In genomic region chr19:10252707-10253106, GRCh38 we compare ENCODE assay signal across 8 cellular contexts. TPM values are rescaled to one million over a fixed set of nuclear protein-coding genes. Genes with fewer than 3 reads are reported as not detected.
DNase-seq lines count a peak whose midpoint lies in the region; ATAC-seq and TF ChIP-seq lines count a peak whose summit lies in the region.

No MANE protein-coding gene starts in this region.

- H3K9me3 Mint-ChIP-seq in CD4-positive, alpha-beta memory T cell: peaks cover 0 to 2% (median 0%) of the 10 kb centered on the region in 8 donors

- POLR2A ChIA-PET in CD4-positive, alpha-beta memory T cell (lab: Charles Lee; ENCODE audit: partially characterized antibody): interaction anchor here (1.6 to 4.9 kb wide), 5 partner anchors 8 to 156 kb away, joined by 4 to 67 read pairs (median 14); partner anchors contain the start of genes ICAM1 and S1PR2
- POLR2A ChIA-PET in OCI-LY7 (lab: Charles Lee): interaction anchor here (0.6 kb wide), 1 partner anchor 114 kb away, joined by 4 read pairs; no protein-coding TSS in a partner anchor

- TF ChIP-seq CTCF in OCI-LY7 (conservative IDR thresholded peaks at IDR 0.05; ENCODE audit: low read length) (no peak), epithelial cell of esophagus (IDR thresholded peaks at IDR 0.05; ENCODE audit: insufficient read depth, low read depth, low read length, missing control alignments) (no peak), ovary (IDR thresholded peaks at IDR 0.05) (no peak)

- no peak overlapping the region for H2AFZ ChIP-seq in OCI-LY7 (ENCODE audit: low read length)

- no peaks in the 10 kb centered on the region for H3K27me3 ChIP-seq in CD4-positive, alpha-beta memory T cell (ENCODE audit: insufficient read depth, low read length)
- no peaks in the 10 kb centered on the region for H3K27me3 ChIP-seq in ovary

- H3K4me1 ChIP-seq in CD4-positive, alpha-beta memory T cell (ENCODE audit: insufficient read depth, low read length): peaks cover 25% of the 10 kb centered on the region
- H3K4me1 ChIP-seq in OCI-LY7 (ENCODE audit: insufficient read depth, low read length, poor library complexity, severe bottlenecking) (peaks cover 42% of the 10 kb centered on the region), ovary (ENCODE audit: insufficient read depth) (peaks cover 6% of the 10 kb centered on the region)

- peak overlapping the region; percentile 97 to 100 (median 98) for H3K4me3 Mint-ChIP-seq in CD4-positive, alpha-beta memory T cell

- peak overlapping the region; percentile 77 to 99 (median 96) for H3K27ac Mint-ChIP-seq in CD4-positive, alpha-beta memory T cell

- TSS peak; percentile 68 for BruUV-seq in OCI-LY7 (replicated peaks; lab: Mats Ljungman, UMichigan)

- peaks cover 18% of the 10 kb centered on the region for H4K20me1 ChIP-seq in OCI-LY7 (ENCODE audit: insufficient read depth, low read length)

- H3K9me3 ChIP-seq in CD4-positive, alpha-beta memory T cell (ENCODE audit: control insufficient read depth in 1 of 2, low read length in 2 of 2): no peaks in the 10 kb centered on the region
- H3K9me3 ChIP-seq in OCI-LY7 (ENCODE audit: low read length) (no peaks in the 10 kb centered on the region), ovary (no peaks in the 10 kb centered on the region)

- ATAC-seq in GM19023 (IDR thresholded peaks at IDR 0.05; ENCODE audit: unreplicated experiment): no peak

- H3K4me1 Mint-ChIP-seq in CD4-positive, alpha-beta memory T cell: peaks cover 14 to 29% (median 21%) of the 10 kb centered on the region in 4 donors

- no peaks in the 10 kb centered on the region for H3K27me3 Mint-ChIP-seq in CD4-positive, alpha-beta memory T cell

- CTCF ChIA-PET in CD4-positive, alpha-beta memory T cell (lab: Charles Lee; ENCODE audit: partially characterized antibody): interaction anchor here (4.9 kb wide), 1 partner anchor 24 kb away, joined by 132 read pairs; the partner anchor contains the start of gene S1PR2
- CTCF ChIA-PET in OCI-LY7 (lab: Charles Lee; ENCODE audit: unreplicated experiment): no interaction called here

- WGBS in ovary, 3 donors: 13 to 20% (median 17%) methylated on average over 8 of the region's 8 CpGs

- H3K4me2 ChIP-seq in OCI-LY7 (ENCODE audit: low read length): peak overlapping the region; percentile 100

- H3K36me3 ChIP-seq in CD4-positive, alpha-beta memory T cell (ENCODE audit: insufficient read depth, low read length): peaks cover 28% of the 10 kb centered on the region
- H3K36me3 ChIP-seq in OCI-LY7 (ENCODE audit: insufficient read depth, low read length) (peaks cover 51% of the 10 kb centered on the region), ovary (no peaks in the 10 kb centered on the region)

- peaks cover 33% of the 10 kb centered on the region for H3K79me2 ChIP-seq in OCI-LY7 (ENCODE audit: insufficient read depth, low read depth, low read length)

- peak overlapping the region; percentile 67 for H3K27ac ChIP-seq in CD4-positive, alpha-beta memory T cell (ENCODE audit: low read depth, low read length)
- H3K27ac ChIP-seq in OCI-LY7 (ENCODE audit: low read depth, low read length, poor library complexity, severe bottlenecking) (peak overlapping the region; percentile 54), ovary (peak overlapping the region in 1 of 2 donors; percentile 76)

- H3K9me2 ChIP-seq in OCI-LY7 (ENCODE audit: insufficient read depth, low read length): no peaks in the 10 kb centered on the region

- peaks cover 29 to 46% of the 10 kb centered on the region in 2 donors for H3K36me3 Mint-ChIP-seq in CD4-positive, alpha-beta memory T cell

- peak overlapping the region; percentile 84 to 99 for H3K4me3 ChIP-seq in CD4-positive, alpha-beta memory T cell (ENCODE audit: low read length in 2 of 2)
- peak overlapping the region; percentile 97 for H3K4me3 ChIP-seq in OCI-LY7 (ENCODE audit: low read depth, low read length, poor library complexity, severe bottlenecking)
- H3K4me3 ChIP-seq in epithelial cell of esophagus (ENCODE audit: low read length): peak overlapping the region; percentile 96
- peak overlapping the region; percentile 72 for H3K4me3 ChIP-seq in ovary

- no peak for DNase-seq in CD4-positive, alpha-beta memory T cell
- DNase-seq in OCI-LY7 (ENCODE audit: low spot score) (no peak), epithelial cell of esophagus (ENCODE audit: low read depth) (no peak), ovary (no peak), NCI-H1436 (lab: John Stamatoyannopoulos, UW) (no peak), DMS79 treated with DMSO at 0.1 percent for 48 hours (lab: John Stamatoyannopoulos, UW) (no peak)
- DNase-seq in stimulated activated naive CD4-positive, alpha-beta T cell treated with Interleukin-2 at 50 U/mL for 16 hours (lab: John Stamatoyannopoulos, UW): no peak

- intact Hi-C loops in CD4-positive, alpha-beta memory T cell (cut with micrococcal nuclease): loop anchor here (5.0 kb wide), 1 partner anchor 415 kb away; the partner anchor contains the start of gene PIN1
- intact Hi-C loops in OCI-LY7 (cut with micrococcal nuclease; ENCODE audit: unreplicated experiment) (loop anchor here (5.0 kb wide), 1 partner anchor 35 kb away; no protein-coding TSS in a partner anchor), ovary (cut with DNase I) (loop anchor here in 3 of 4 donors (10.0 kb wide), 2 partner anchors 58 to 318 kb away; partner anchors contain the start of genes OLFM2 (in 2 of the 3) and DNMT1 (in 1 of the 3))

- TF ChIP-seq EP300 in ovary (IDR thresholded peaks at IDR 0.05): no peak

- no peak for TF ChIP-seq POLR2A in ovary (IDR thresholded peaks at IDR 0.05)

RNA-seq across cellular contexts. Expression of gene MRPL4, which starts 0.7 kb away (rescaled TPM):
- total RNA-seq in CD4-positive, alpha-beta memory T cell: 10 to 100 TPM; 42.7 to 44.6 TPM
- polyA plus RNA-seq in CD4-positive, alpha-beta memory T cell: 10 to 100 TPM; 28.9 to 37.1 TPM
- total RNA-seq in OCI-LY7 (2014; rRNA removed; shearing (Covaris generic)): 134 and 148 TPM in 2 replicates
- total RNA-seq in OCI-LY7 (2022) (132 and 155 TPM in 2 replicates), ovary (10 to 100 TPM; 42.2 to 73.3 (median 58.9) TPM)
- 10 to 100 TPM in 1 of 2 donors, 1 to 10 TPM in 1; 4.7 to 60.6 TPM for polyA plus RNA-seq in ovary

RNA-seq across cellular contexts. Expression of gene ICAM1, which starts 18.2 kb away (rescaled TPM):
- total RNA-seq in CD4-positive, alpha-beta memory T cell: 1 to 10 TPM; 7.5 to 8.2 TPM
- polyA plus RNA-seq in CD4-positive, alpha-beta memory T cell: 1 to 10 TPM; 2.5 to 8.1 TPM
- total RNA-seq in OCI-LY7 (2014; rRNA removed; shearing (Covaris generic)): 12.0 and 15.8 TPM in 2 replicates
- total RNA-seq in OCI-LY7 (2022) (13.4 and 13.5 TPM in 2 replicates), ovary (100 to 1,000 TPM in 1 of 7 donors, 10 to 100 TPM in 6; 12.1 to 116 (median 18.7) TPM)
- polyA plus RNA-seq in ovary: 10 to 100 TPM; 12.3 to 20.6 TPM

RNA-seq across cellular contexts. Expression of gene S1PR2, which starts 21.6 kb away (rescaled TPM):
- total RNA-seq in CD4-positive, alpha-beta memory T cell: 1 to 10 TPM; 9.0 to 9.4 TPM
- 1 to 10 TPM; 1.4 to 2.3 TPM for polyA plus RNA-seq in CD4-positive, alpha-beta memory T cell
- total RNA-seq in OCI-LY7 (2014; rRNA removed; shearing (Covaris generic)): 27.0 and 27.8 TPM in 2 replicates
- 51.6 and 64.5 TPM in 2 replicates for total RNA-seq in OCI-LY7 (2022)
- total RNA-seq in ovary: 10 to 100 TPM in 4 of 7 donors, 1 to 10 TPM in 3; 3.6 to 25.9 (median 12.7) TPM
- polyA plus RNA-seq in ovary: 1 to 10 TPM; 4.9 to 5.1 TPM

RNA-seq across cellular contexts. Expression of gene ICAM4, which starts 34.0 kb away (rescaled TPM):
- 1 to 10 TPM in 1 of 2 experiments, under 1 TPM in 1; 0.70 to 1.3 TPM for total RNA-seq in CD4-positive, alpha-beta memory T cell
- polyA plus RNA-seq in CD4-positive, alpha-beta memory T cell: 1 to 10 TPM in 1 of 2 donors, not detected in 1; 1.5 TPM
- total RNA-seq in OCI-LY7 (2014; rRNA removed; shearing (Covaris generic)): not detected in 2 replicates
- total RNA-seq in OCI-LY7 (2022) (0.38 and 0.53 TPM in 2 replicates), ovary (1 to 10 TPM in 2 of 7 donors, under 1 TPM in 5; 0.26 to 3.3 (median 0.60) TPM)
- under 1 TPM; 0.17 to 0.29 TPM for polyA plus RNA-seq in ovary

RNA-seq across cellular contexts. Expression of gene ICAM5, which starts 37.0 kb away (rescaled TPM):
- under 1 TPM in 1 of 2 experiments, not detected in 1; 0.36 TPM for total RNA-seq in CD4-positive, alpha-beta memory T cell
- polyA plus RNA-seq in CD4-positive, alpha-beta memory T cell: under 1 TPM in 1 of 2 donors, not detected in 1; 0.20 TPM
- total RNA-seq in OCI-LY7 (2014; rRNA removed; shearing (Covaris generic)): 2.7 and 6.4 TPM in 2 replicates
- 10.8 and 12.6 TPM in 2 replicates for total RNA-seq in OCI-LY7 (2022)
- 10 to 100 TPM in 3 of 7 donors, 1 to 10 TPM in 1, under 1 TPM in 3; 0.51 to 16.1 (median 2.5) TPM for total RNA-seq in ovary
- under 1 TPM in 1 of 2 donors, not detected in 1; 0.11 TPM for polyA plus RNA-seq in ovary
